11 cellular contexts compared by ENCODE assay signal in genomic region chr3:183584246-183584913, GRCh38. TPM values are rescaled to one million over a fixed set of nuclear protein-coding genes. Genes with fewer than 3 reads are reported as not detected.
DNase-seq lines count a peak whose midpoint lies in the region; ATAC-seq and TF ChIP-seq lines count a peak whose summit lies in the region.
"Had no signal": no experiment of that assay in that cellular context is flagged by ENCODE, and none has a peak within 500 bp of the region (broad histone marks: within the 10 kb centered on the region; RNA-seq: fewer than 3 reads in every experiment).

No MANE protein-coding gene starts in this region.

- no peak for TF ChIP-seq CTCF in CD4-positive, alpha-beta T cell (IDR thresholded peaks at IDR 0.05)
- no peak for TF ChIP-seq CTCF in SK-N-SH (IDR thresholded peaks at IDR 0.05)
- TF ChIP-seq CTCF in parathyroid adenoma (IDR thresholded peaks at IDR 0.05): no peak
- no peak for TF ChIP-seq CTCF in tibial artery (IDR thresholded peaks at IDR 0.05)

- peaks cover 0 to 27% of the 10 kb centered on the region in 2 experiments; a peak in 1 of 4 replicates for H3K4me1 ChIP-seq in SK-N-SH (ENCODE audit: control insufficient read depth in 1 of 2, insufficient read depth in 2 of 2, low read depth in 1 of 2, low read length in 1 of 2)
- peaks cover 19% of the 10 kb centered on the region for H3K4me1 ChIP-seq in parathyroid adenoma
- peaks cover 0 to 10% (median 8%) of the 10 kb centered on the region in 4 donors for H3K4me1 ChIP-seq in tibial artery
- H3K4me1 ChIP-seq: HAP-1 had no signal

- no peak for DNase-seq in CD4-positive, alpha-beta T cell
- DNase-seq in SK-N-SH (peak; percentile 62), head of caudate nucleus (peak in 37 of 42 donors; percentile 14 to 81 (median 52)), Kasumi-1 (lab: John Stamatoyannopoulos, UW) (no peak), tibial artery (no peak)
- DNase-seq in activated naive CD8-positive, alpha-beta T cell treated with anti-CD3 and anti-CD28 coated beads for 36 hours: no peak

- H3K27ac ChIP-seq in CD4-positive, alpha-beta T cell (ENCODE audit: low read depth, low read length): no peak overlapping the region
- H3K27ac ChIP-seq in SK-N-SH (ENCODE audit: low read depth in 2 of 2, low read length in 1 of 2) (peak overlapping the region in 1 of 2 experiments; percentile 68; a peak in 2 of 4 replicates), parathyroid adenoma (peak overlapping the region; percentile 27), tibial artery (no peak overlapping the region)
- H3K27ac ChIP-seq: thoracic aorta had no signal

- TF ChIP-seq EP300 in SK-N-SH (IDR thresholded peaks at IDR 0.05; ENCODE audit: borderline replicate concordance in 1 of 2, low read depth in 1 of 2, low read length in 1 of 2): peak in 1 of 2 experiments; percentile 38; a peak in 1 of 4 replicates

- no peaks in the 10 kb centered on the region for H3K36me3 Mint-ChIP-seq in CD4-positive, alpha-beta T cell (ENCODE audit: low read depth)
- no peaks in the 10 kb centered on the region for H3K36me3 Mint-ChIP-seq in activated naive CD8-positive, alpha-beta T cell treated with anti-CD3 and anti-CD28 coated beads for 36 hours

- TF ChIP-seq RAD21 in SK-N-SH (IDR thresholded peaks at IDR 0.05; ENCODE audit: low read length): peak; percentile 4; the same call in 1 of the 2 replicates

- H4K20me1 ChIP-seq in SK-N-SH (ENCODE audit: insufficient read depth): no peaks in the 10 kb centered on the region

- CTCF ChIA-PET in CD4-positive, alpha-beta T cell (lab: Charles Lee): no interaction called here
- CTCF ChIA-PET in SK-N-SH (lab: Yijun Ruan, JAX): interaction anchor here (0.8 to 1.1 kb wide), 2 partner anchors 82 to 210 kb away, joined by 3 read pairs; no protein-coding TSS in a partner anchor

- H3K4me2 ChIP-seq in SK-N-SH (no peak overlapping the region), parathyroid adenoma (ENCODE audit: low read length) (peak overlapping the region; percentile 46)

- no peaks in the 10 kb centered on the region for H3K36me3 ChIP-seq in SK-N-SH (replicated peaks in 1 of 2; ENCODE audit: control insufficient read depth in 1 of 2, insufficient read depth in 2 of 2, low read length in 1 of 2)
- H3K36me3 ChIP-seq in parathyroid adenoma (ENCODE audit: control insufficient read depth, insufficient read depth, low read length): no peaks in the 10 kb centered on the region
- no peaks in the 10 kb centered on the region for H3K36me3 ChIP-seq in tibial artery
- H3K36me3 ChIP-seq: HAP-1, thoracic aorta had no signal

- no peaks in the 10 kb centered on the region for H3K79me2 ChIP-seq in SK-N-SH (ENCODE audit: insufficient read depth)
- no peaks in the 10 kb centered on the region for H3K79me2 ChIP-seq in parathyroid adenoma

- ATAC-seq in CD4-positive, alpha-beta T cell (ENCODE audit: poor library complexity): no peak
- ATAC-seq in HG03045 (IDR thresholded peaks at IDR 0.05; ENCODE audit: unreplicated experiment): no peak

- WGBS in SK-N-SH (ENCODE audit: low lambda C conversion rate): 52% methylated on average over 7 of the region's 7 CpGs

- H2AFZ ChIP-seq in SK-N-SH (ENCODE audit: low read depth): no peak overlapping the region
- H2AFZ ChIP-seq in parathyroid adenoma: peak overlapping the region; percentile 39

- POLR2A ChIA-PET in CD4-positive, alpha-beta T cell (lab: Charles Lee): interaction anchor here (0.9 to 1.4 kb wide), 2 partner anchors 8 to 51 kb away, joined by 3 read pairs; partner anchors contain the start of gene KLHL24
- POLR2A ChIA-PET in SK-N-SH (lab: Yijun Ruan, JAX): interaction anchor here (1.2 kb wide), 1 partner anchor 51 kb away, joined by 4 read pairs; the partner anchor contains the start of gene KLHL24

- H3K9me3 Mint-ChIP-seq in CD4-positive, alpha-beta T cell: peaks cover 2% of the 10 kb centered on the region
- H3K9me3 Mint-ChIP-seq in activated naive CD8-positive, alpha-beta T cell treated with anti-CD3 and anti-CD28 coated beads for 36 hours: no peaks in the 10 kb centered on the region

- peak overlapping the region; percentile 13 for H3K27ac Mint-ChIP-seq in CD4-positive, alpha-beta T cell
- H3K27ac Mint-ChIP-seq in activated naive CD8-positive, alpha-beta T cell treated with anti-CD3 and anti-CD28 coated beads for 36 hours: no peak overlapping the region

- H3K9ac ChIP-seq in SK-N-SH (no peak overlapping the region), parathyroid adenoma (no peak overlapping the region)

- no peaks in the 10 kb centered on the region for H3K27me3 Mint-ChIP-seq in CD4-positive, alpha-beta T cell
- H3K27me3 Mint-ChIP-seq in activated naive CD8-positive, alpha-beta T cell treated with anti-CD3 and anti-CD28 coated beads for 36 hours: peaks cover 4% of the 10 kb centered on the region

- no peaks in the 10 kb centered on the region for H3K9me3 ChIP-seq in CD4-positive, alpha-beta T cell (ENCODE audit: control insufficient read depth, low read length)
- H3K9me3 ChIP-seq in SK-N-SH (no peaks in the 10 kb centered on the region), parathyroid adenoma (ENCODE audit: control insufficient read depth, low read length) (no peaks in the 10 kb centered on the region), tibial artery (no peaks in the 10 kb centered on the region)
- H3K9me3 ChIP-seq: HAP-1, thoracic aorta had no signal

- no peak overlapping the region for H3K4me3 Mint-ChIP-seq in CD4-positive, alpha-beta T cell
- no peak overlapping the region for H3K4me3 Mint-ChIP-seq in activated naive CD8-positive, alpha-beta T cell treated with anti-CD3 and anti-CD28 coated beads for 36 hours

- intact Hi-C loops in CD4-positive, alpha-beta T cell (cut with DNase I, micrococcal nuclease): no loop called here
- intact Hi-C loops in head of caudate nucleus (cut with DNase I) (no loop called here), tibial artery (cut with DNase I; ENCODE audit: low total_unique reads) (no loop called here)

- H3K27me3 ChIP-seq in CD4-positive, alpha-beta T cell (ENCODE audit: control insufficient read depth, insufficient read depth, low read length): no peaks in the 10 kb centered on the region
- H3K27me3 ChIP-seq in SK-N-SH (ENCODE audit: insufficient read depth): peaks cover 9% of the 10 kb centered on the region; the same call in 1 of the 2 replicates
- no peaks in the 10 kb centered on the region for H3K27me3 ChIP-seq in parathyroid adenoma (ENCODE audit: control insufficient read depth, insufficient read depth, low read length)
- peaks cover 0 to 2% of the 10 kb centered on the region in 2 donors for H3K27me3 ChIP-seq in tibial artery

- H3K4me1 Mint-ChIP-seq in CD4-positive, alpha-beta T cell (ENCODE audit: low read depth): peaks cover 65% of the 10 kb centered on the region
- peaks cover 12% of the 10 kb centered on the region for H3K4me1 Mint-ChIP-seq in activated naive CD8-positive, alpha-beta T cell treated with anti-CD3 and anti-CD28 coated beads for 36 hours

- no peak overlapping the region for H3K4me3 ChIP-seq in SK-N-SH (ENCODE audit: low read depth in 2 of 2, low read length in 1 of 2)
- H3K4me3 ChIP-seq in parathyroid adenoma (ENCODE audit: low read depth, low read length): no peak overlapping the region
- H3K4me3 ChIP-seq in tibial artery: no peak overlapping the region
- H3K4me3 ChIP-seq: HAP-1, thoracic aorta had no signal

- H3F3A ChIP-seq in SK-N-SH (replicated peaks; ENCODE audit: insufficient read depth): no peaks in the 10 kb centered on the region

- H3K9me2 ChIP-seq in SK-N-SH: no peaks in the 10 kb centered on the region

TF ChIP-seq in SK-N-SH, 30 proteins besides CTCF, POLR2A, EP300 and RAD21:
- TF ChIP-seq RCOR1 (IDR thresholded peaks at IDR 0.05; ENCODE audit: low read length): no peak; the same call in 1 of the 2 replicates
- peak; percentile 59; the same call in 1 of the 2 replicates for TF ChIP-seq FOXJ3 (CRISPR knock-in tag; IDR thresholded peaks at IDR 0.05)

RNA-seq across cellular contexts. Expression of gene KLHL6, which starts 28.9 kb away (rescaled TPM):
- 10 to 100 TPM; 23.9 to 24.2 TPM for total RNA-seq in CD4-positive, alpha-beta T cell
- not detected in 2 replicates for polyA plus RNA-seq in SK-N-SH (2012; rRNA removed)
- not detected in 2 replicates for polyA plus RNA-seq in SK-N-SH (2012; cell fraction: cytosol; rRNA removed)
- not detected in 2 replicates for polyA plus RNA-seq in SK-N-SH (2012; cell fraction: nucleus; rRNA removed)
- total RNA-seq in activated naive CD8-positive, alpha-beta T cell treated with anti-CD3 and anti-CD28 coated beads for 36 hours: 10 to 100 TPM; 26.6 to 26.8 TPM
- total RNA-seq: G401 had no signal

RNA-seq across cellular contexts. Expression of gene KLHL24, which starts 51.0 kb away (rescaled TPM):
- 100 to 1,000 TPM; 190 to 191 TPM for total RNA-seq in CD4-positive, alpha-beta T cell
- polyA plus RNA-seq in SK-N-SH (2012; rRNA removed): 5.7 and 8.0 TPM in 2 replicates
- polyA plus RNA-seq in SK-N-SH (2012; cell fraction: cytosol; rRNA removed): 6.1 and 7.3 TPM in 2 replicates
- polyA plus RNA-seq in SK-N-SH (2012; cell fraction: nucleus; rRNA removed): 8.2 and 11.2 TPM in 2 replicates
- total RNA-seq in activated naive CD8-positive, alpha-beta T cell treated with anti-CD3 and anti-CD28 coated beads for 36 hours: 1 to 10 TPM; 6.7 to 8.0 TPM

Comparison
In these comparisons a context has a peak if more than half of its experiments do, and no peak if none do; other contexts are left out.
1. DNase-seq: peak in SK-N-SH (single experiment) and head of caudate nucleus (37 of 42); none in CD4-positive, alpha-beta T cell (0 of 10), activated naive CD8-positive, alpha-beta T cell treated with anti-CD3 and anti-CD28 coated beads for 36 hours (single experiment), Kasumi-1 (0 of 2) and tibial artery (0 of 2).
2. RNA of gene KLHL24, which starts 51.0 kb away (total RNA-seq): 190 to 191 TPM in CD4-positive, alpha-beta T cell; 6.7 to 8.0 TPM in activated naive CD8-positive, alpha-beta T cell treated with anti-CD3 and anti-CD28 coated beads for 36 hours; every median in the first group is over 10 times any median in the second.